13 cellular contexts compared by ENCODE assay signal in genomic region chr12:59763835-59764234, GRCh38.
"Had no signal": no experiment of that assay in that cellular context is flagged by ENCODE, and none has a peak within 500 bp of the region (broad histone marks: within the 10 kb centered on the region; RNA-seq: fewer than 3 reads in every experiment).

No MANE protein-coding gene starts in this region.

- H3K4me3 Mint-ChIP-seq: activated naive CD4-positive, alpha-beta T cell treated with anti-CD3 and anti-CD28 coated beads for 36 hours; activated naive CD8-positive, alpha-beta T cell treated with anti-CD3 and anti-CD28 coated beads, Interleukin-2, amount 50 U/mL, for 24 hours; immature natural killer cell; natural killer cell had no signal

- DNase-seq: activated naive CD4-positive, alpha-beta T cell treated with anti-CD3 and anti-CD28 coated beads for 36 hours; activated naive CD8-positive, alpha-beta T cell treated with anti-CD3 and anti-CD28 coated beads, Interleukin-2, amount 50 U/mL, for 24 hours; aorta; effector CD8-positive, alpha-beta T cell; foreskin keratinocyte; head of caudate nucleus; immature natural killer cell; mesendoderm; natural killer cell; stimulated activated CD4-positive, alpha-beta T cell treated with anti-CD3 and anti-CD28 coated beads, Interleukin-12 subunit alpha, Interleukin-12 subunit beta, amount 100 ng/mL, for 4 hours; stimulated activated CD4-positive, alpha-beta T cell treated with anti-CD3 and anti-CD28 coated beads, Interleukin-2, amount 100 ng/mL, for 24 hours; tibial artery had no signal

- H3K4me3 ChIP-seq: tibial artery had no signal

- H3K27ac Mint-ChIP-seq: activated naive CD4-positive, alpha-beta T cell treated with anti-CD3 and anti-CD28 coated beads for 36 hours; activated naive CD8-positive, alpha-beta T cell treated with anti-CD3 and anti-CD28 coated beads, Interleukin-2, amount 50 U/mL, for 24 hours; activated T-helper 2 cell treated with anti-CD3 and anti-CD28 coated beads, Interferon-gamma antibody, Interleukin-2, Interleukin-4, amounts not matched to agents 10 μg/mL and 5 μg/mL and 100 μg/mL, durations not matched to agents 14 hours and 24 hours and 36 hours; natural killer cell had no signal

- H3K27me3 Mint-ChIP-seq: activated naive CD8-positive, alpha-beta T cell treated with anti-CD3 and anti-CD28 coated beads, Interleukin-2, amount 50 U/mL, for 24 hours had no signal

- ATAC-seq: activated naive CD8-positive, alpha-beta T cell treated with anti-CD3 and anti-CD28 coated beads, Interleukin-2, amount 50 U/mL, for 24 hours; foreskin keratinocyte; natural killer cell had no signal

- H3K9me3 Mint-ChIP-seq: activated naive CD4-positive, alpha-beta T cell treated with anti-CD3 and anti-CD28 coated beads for 36 hours; immature natural killer cell; natural killer cell had no signal

- H3K36me3 Mint-ChIP-seq: natural killer cell had no signal
